26 cellular contexts compared by ENCODE assay signal in genomic region chr4:52892880-52893279, GRCh38. TPM values are rescaled to one million over a fixed set of nuclear protein-coding genes. Genes with fewer than 3 reads are reported as not detected.
A peak's percentile ranks its signal among the peaks of the same experiment; 100 is the strongest.
DNase-seq lines count a peak whose midpoint lies in the region; ATAC-seq and TF ChIP-seq lines count a peak whose summit lies in the region.
"Had no signal": no experiment of that assay in that cellular context is flagged by ENCODE, and none has a peak within 500 bp of the region (broad histone marks: within the 10 kb centered on the region; RNA-seq: fewer than 3 reads in every experiment).

No MANE protein-coding gene starts in this region.

- ATAC-seq in psoas muscle = no peak
- no peak for ATAC-seq in GM21447 (IDR thresholded peaks at IDR 0.05; ENCODE audit: unreplicated experiment)
- ATAC-seq: CD8-positive, alpha-beta T cell; GM12878; K562 had no signal

- H3K36me3 ChIP-seq in psoas muscle (ENCODE audit: insufficient read depth in 1 of 2, low read depth in 1 of 2) = no peaks in the 10 kb centered on the region

- intact Hi-C loops in psoas muscle (cut with DNase I) (no loop called here), MCF 10A (cut with micrococcal nuclease) (no loop called here)

- no peak overlapping the region for H3K4me3 Mint-ChIP-seq in MCF 10A (ENCODE audit: unreplicated experiment)
- H3K4me3 Mint-ChIP-seq: B cell; CD8-positive, alpha-beta T cell had no signal

- 88 to 96% (median 91%) methylated on average over 3 of the region's 3 CpGs for WGBS in psoas muscle, 3 donors

- no peaks in the 10 kb centered on the region for H3K4me1 ChIP-seq in psoas muscle
- H3K4me1 ChIP-seq: Caco-2 had no signal

- BruUV-seq in MCF 10A (replicated peaks; lab: Mats Ljungman, UMichigan) = no TSS peak

- H3K27me3 Mint-ChIP-seq in MCF 10A (ENCODE audit: insufficient read depth, unreplicated experiment) = no peaks in the 10 kb centered on the region
- H3K27me3 Mint-ChIP-seq: B cell had no signal

- POLR2A ChIA-PET in MCF 10A (lab: Yijun Ruan, JAX) = no interaction called here

- H3K9me3 ChIP-seq in psoas muscle = no peaks in the 10 kb centered on the region
- H3K9me3 ChIP-seq: Caco-2 had no signal

- peaks cover 4% of the 10 kb centered on the region for H3K36me3 Mint-ChIP-seq in MCF 10A (ENCODE audit: insufficient read depth, unreplicated experiment)

- no peaks in the 10 kb centered on the region for H3K4me1 Mint-ChIP-seq in MCF 10A (ENCODE audit: insufficient read depth, unreplicated experiment)
- H3K4me1 Mint-ChIP-seq: B cell had no signal

- CTCF ChIA-PET in MCF 10A (lab: Yijun Ruan, JAX) = interaction anchor here (0.6 to 1.1 kb wide), 3 partner anchors 29 to 826 kb away, joined by 3 to 4 read pairs (median 3); no protein-coding TSS in a partner anchor

- DNase-seq in EH (ENCODE audit: low read depth) = peak; percentile 48
- peak; percentile 31 for DNase-seq in amniotic epithelial cell (ENCODE audit: low read depth)
- DNase-seq in fibroblast of the conjunctiva (ENCODE audit: low read depth) = peak; percentile 49
- no peak for DNase-seq in psoas muscle
- DNase-seq in MCF 10A (ENCODE audit: unreplicated experiment) = no peak
- DNase-seq in NCI-H82 (lab: John Stamatoyannopoulos, UW) = no peak
- DNase-seq: Caco-2; CD8-positive, alpha-beta T cell; EL; GDM1; Kasumi-1; MV-4-11; NCI-H1105; NCI-H1436 treated with DMSO at 0.1 percent for 48 hours; NCI-H187 treated with DMSO at 0.1 percent for 48 hours; NCI-H2171 treated with DMSO at 0.1 percent for 48 hours; NCI-H345; NCI-H510A treated with DMSO at 0.1 percent for 48 hours; SIG-M5 had no signal

- no peak overlapping the region for H3K27ac ChIP-seq in psoas muscle
- H3K27ac ChIP-seq: C4-2B, SK-N-MC had no signal

- H3K27me3 ChIP-seq in psoas muscle (ENCODE audit: insufficient read depth in 3 of 3, low read length in 2 of 3) = no peaks in the 10 kb centered on the region

- H3K27ac Mint-ChIP-seq in MCF 10A (ENCODE audit: low read depth, unreplicated experiment) = no peak overlapping the region
- H3K27ac Mint-ChIP-seq: B cell; CD8-positive, alpha-beta T cell had no signal

- no peak overlapping the region for H3K4me3 ChIP-seq in psoas muscle
- H3K4me3 ChIP-seq: GM12878, K562, SK-N-MC had no signal

- no peak for TF ChIP-seq CTCF in psoas muscle (IDR thresholded peaks at IDR 0.05)
- TF ChIP-seq CTCF in MCF 10A (IDR thresholded peaks at IDR 0.05; ENCODE audit: unreplicated experiment) = no peak

- H3K9me3 Mint-ChIP-seq in MCF 10A (ENCODE audit: unreplicated experiment) = peaks cover 13% of the 10 kb centered on the region
- H3K9me3 Mint-ChIP-seq: CD8-positive, alpha-beta T cell had no signal

RNA-seq across cellular contexts. Expression of gene RASL11B, which starts 30.8 kb away (rescaled TPM):
- total RNA-seq in psoas muscle = 1 to 10 TPM in 1 of 4 donors, under 1 TPM in 2, not detected in 1; 0.26 to 1.8 (median 0.40) TPM
- polyA plus RNA-seq in psoas muscle = under 1 TPM; 0.08 to 0.40 (median 0.09) TPM
- total RNA-seq in MCF 10A (2022) = 1.7 and 2.6 TPM in 2 replicates
- total RNA-seq: HT-29 had no signal

Comparison
In these comparisons a context has a peak if more than half of its experiments do, and no peak if none do; other contexts are left out.
1. DNase-seq: peak in EH (single experiment), amniotic epithelial cell (single experiment) and fibroblast of the conjunctiva (single experiment); none in psoas muscle (0 of 2), MCF 10A (single experiment) and NCI-H82 (single experiment).